ENCODE assay signal across 8 cellular contexts in genomic region chr15:80404057-80404718, GRCh38. TPM values are rescaled to one million over a fixed set of nuclear protein-coding genes. Genes with fewer than 3 reads are reported as not detected.
A peak's percentile ranks its signal among the peaks of the same experiment; 100 is the strongest.
DNase-seq lines count a peak whose midpoint lies in the region; ATAC-seq and TF ChIP-seq lines count a peak whose summit lies in the region.

TSS of gene ARNT2 (plus strand) at chr15:80404382. CDS start at chr15:80404516, 134 bp downstream.

- H3K79me2 ChIP-seq in neural progenitor cell (ENCODE audit: low read depth) = peaks cover 36% of the 10 kb centered on the region

- H3K27me3 Mint-ChIP-seq in neural progenitor cell (ENCODE audit: insufficient read depth, low read depth) = peaks cover 4% of the 10 kb centered on the region

- H3K36me3 ChIP-seq in neural progenitor cell = peaks cover 4% of the 10 kb centered on the region

- H3K9me3 ChIP-seq in neural progenitor cell (ENCODE audit: low read depth) = no peaks in the 10 kb centered on the region

- peak within 1 kb of the TSS; percentile 92 for H3K27ac Mint-ChIP-seq in neural progenitor cell

- peak within 1 kb of the TSS; percentile 93 for H3K4me3 ChIP-seq in neural progenitor cell

- in situ Hi-C loops in SK-MEL-5 (cut with HindIII; ENCODE audit: low pct_unique_long_range_greater_than_20kb, low sequenced_read_pairs) = no loop called here

- H3K4me2 ChIP-seq in neural progenitor cell = peak within 1 kb of the TSS; percentile 96

- peaks cover 8% of the 10 kb centered on the region for H3F3A ChIP-seq in neural progenitor cell (ENCODE audit: low read depth)

- H2AFZ ChIP-seq in neural progenitor cell (replicated peaks) = peak within 1 kb of the TSS; percentile 97

- H3K27me3 ChIP-seq in neural progenitor cell = peaks cover 16% of the 10 kb centered on the region

- DNase-seq in NCI-H345 (lab: John Stamatoyannopoulos, UW) (peak; percentile 37), NCI-H345 treated with DMSO at 0.1 percent for 48 hours (lab: John Stamatoyannopoulos, UW; ENCODE audit: unreplicated experiment) (no peak), SK-MEL-5 (ENCODE audit: low read depth, low spot score) (no peak), fibroblast of peridontal ligament (ENCODE audit: extremely low read depth) (peak; percentile 8), neural progenitor cell (ENCODE audit: low spot score) (peak; percentile 84), T-helper 1 cell (no peak)

- peaks cover 13% of the 10 kb centered on the region for H3K4me1 ChIP-seq in neural progenitor cell

- peak within 1 kb of the TSS; percentile 93 for H3K4me3 Mint-ChIP-seq in neural progenitor cell

- peak within 1 kb of the TSS; percentile 77 for H3K9ac ChIP-seq in neural progenitor cell

- H3K36me3 Mint-ChIP-seq in neural progenitor cell = peaks cover 6% of the 10 kb centered on the region

- peaks cover 39% of the 10 kb centered on the region for H3K4me1 Mint-ChIP-seq in neural progenitor cell

- no peaks in the 10 kb centered on the region for H3K9me3 Mint-ChIP-seq in neural progenitor cell

- peak within 1 kb of the TSS; percentile 41 for H3K27ac ChIP-seq in neural progenitor cell

- H4K20me1 ChIP-seq in neural progenitor cell (ENCODE audit: low read depth) = peaks cover 19% of the 10 kb centered on the region

- ATAC-seq in HG02884 (IDR thresholded peaks at IDR 0.05; ENCODE audit: unreplicated experiment) = no peak
- no peak for ATAC-seq in HG03045 (IDR thresholded peaks at IDR 0.05; ENCODE audit: unreplicated experiment)

- no peak for TF ChIP-seq CTCF in neural progenitor cell (IDR thresholded peaks at IDR 0.05)

RNA-seq across cellular contexts. Expression of gene ARNT2, which starts in this region (rescaled TPM):
- 33.6 and 39.4 TPM in 2 replicates for total RNA-seq in SK-MEL-5 (2014; rRNA removed; shearing (Covaris generic))
- polyA plus RNA-seq in SK-MEL-5 (2015; cell fraction: cytosol; rRNA removed) = 46.4 and 60.5 TPM in 2 replicates
- polyA plus RNA-seq in SK-MEL-5 (2015; cell fraction: nucleus; rRNA removed) = 41.2 and 47.9 TPM in 2 replicates
- total RNA-seq in neural progenitor cell (ENCODE audit: low replicate concordance) = 15.7 and 20.1 TPM in 2 replicates

Comparison
In these comparisons a context has a peak if more than half of its experiments do, and no peak if none do; other contexts are left out.
1. DNase-seq: peak in NCI-H345 (single experiment), fibroblast of peridontal ligament (single experiment) and neural progenitor cell (single experiment); none in NCI-H345 treated with DMSO at 0.1 percent for 48 hours (single experiment), SK-MEL-5 (single experiment) and T-helper 1 cell (0 of 5).